8 cellular contexts compared by ENCODE assay signal in genomic region chr3:46065294-46065705, GRCh38. TPM values are rescaled to one million over a fixed set of nuclear protein-coding genes. Genes with fewer than 3 reads are reported as not detected.
DNase-seq lines count a peak whose midpoint lies in the region; ATAC-seq and TF ChIP-seq lines count a peak whose summit lies in the region.

No MANE protein-coding gene starts in this region.

- H3K4me3 Mint-ChIP-seq in activated naive CD8-positive, alpha-beta T cell treated with anti-CD3 and anti-CD28 coated beads, Interleukin-2, amount 50 U/mL, for 24 hours, result no peak overlapping the region
- no peak overlapping the region for H3K4me3 Mint-ChIP-seq in neural progenitor cell

- no peaks in the 10 kb centered on the region for H3K36me3 ChIP-seq in neural progenitor cell

- no peak for TF ChIP-seq CTCF in neural progenitor cell (IDR thresholded peaks at IDR 0.05)

- H3K4me2 ChIP-seq in neural progenitor cell, result no peak overlapping the region

- peaks cover 41% of the 10 kb centered on the region for H3K27me3 Mint-ChIP-seq in activated naive CD8-positive, alpha-beta T cell treated with anti-CD3 and anti-CD28 coated beads, Interleukin-2, amount 50 U/mL, for 24 hours
- no peaks in the 10 kb centered on the region for H3K27me3 Mint-ChIP-seq in neural progenitor cell (ENCODE audit: insufficient read depth, low read depth)

- H3K36me3 Mint-ChIP-seq in activated naive CD8-positive, alpha-beta T cell treated with anti-CD3 and anti-CD28 coated beads, Interleukin-2, amount 50 U/mL, for 24 hours (ENCODE audit: low read depth), result peaks cover 2% of the 10 kb centered on the region
- no peaks in the 10 kb centered on the region for H3K36me3 Mint-ChIP-seq in neural progenitor cell

- H3K4me1 Mint-ChIP-seq in activated naive CD8-positive, alpha-beta T cell treated with anti-CD3 and anti-CD28 coated beads, Interleukin-2, amount 50 U/mL, for 24 hours, result peaks cover 66% of the 10 kb centered on the region
- H3K4me1 Mint-ChIP-seq in neural progenitor cell, result peaks cover 6% of the 10 kb centered on the region

- H3K4me1 ChIP-seq in neural progenitor cell, result no peaks in the 10 kb centered on the region

- no peak overlapping the region for H3K9ac ChIP-seq in neural progenitor cell

- no peak overlapping the region for H3K27ac ChIP-seq in neural progenitor cell

- no peaks in the 10 kb centered on the region for H4K20me1 ChIP-seq in neural progenitor cell (ENCODE audit: low read depth)

- ATAC-seq in HG02885 (IDR thresholded peaks at IDR 0.05; ENCODE audit: poor library complexity, unreplicated experiment), result peak; percentile 71
- peak; percentile 97 for ATAC-seq in activated naive CD8-positive, alpha-beta T cell treated with anti-CD3 and anti-CD28 coated beads, Interleukin-2, amount 50 U/mL, for 24 hours
- ATAC-seq in GM18873 (IDR thresholded peaks at IDR 0.05; ENCODE audit: low FRiP score, unreplicated experiment), result no peak

- DNase-seq in CD1c-positive myeloid dendritic cell (ENCODE audit: extremely low spot score), result peak; percentile 28
- DNase-seq in T follicular helper cell (ENCODE audit: low read depth), result peak; percentile 73
- DNase-seq in activated naive CD8-positive, alpha-beta T cell treated with anti-CD3 and anti-CD28 coated beads, Interleukin-2, amount 50 U/mL, for 24 hours, result peak; percentile 71
- peak; percentile 86 for DNase-seq in stimulated activated CD4-positive, alpha-beta T cell treated with anti-CD3 and anti-CD28 coated beads, Interleukin-15, amount 100 ng/mL, for 24 hours
- DNase-seq in neural progenitor cell (ENCODE audit: low spot score), result no peak
- DNase-seq in GM03348 (ENCODE audit: low spot score), result no peak

- H3K9me3 Mint-ChIP-seq in activated naive CD8-positive, alpha-beta T cell treated with anti-CD3 and anti-CD28 coated beads, Interleukin-2, amount 50 U/mL, for 24 hours, result no peaks in the 10 kb centered on the region
- no peaks in the 10 kb centered on the region for H3K9me3 Mint-ChIP-seq in neural progenitor cell

- no peak overlapping the region for H2AFZ ChIP-seq in neural progenitor cell (replicated peaks)

- H3K4me3 ChIP-seq in neural progenitor cell, result no peak overlapping the region

- H3K27ac Mint-ChIP-seq in activated naive CD8-positive, alpha-beta T cell treated with anti-CD3 and anti-CD28 coated beads, Interleukin-2, amount 50 U/mL, for 24 hours, result peak overlapping the region; percentile 45
- no peak overlapping the region for H3K27ac Mint-ChIP-seq in neural progenitor cell

- peaks cover 5% of the 10 kb centered on the region for H3K27me3 ChIP-seq in neural progenitor cell

- H3K79me2 ChIP-seq in neural progenitor cell (ENCODE audit: low read depth), result no peaks in the 10 kb centered on the region

- H3K9me3 ChIP-seq in neural progenitor cell (ENCODE audit: low read depth), result no peaks in the 10 kb centered on the region

- no peaks in the 10 kb centered on the region for H3F3A ChIP-seq in neural progenitor cell (ENCODE audit: low read depth)

RNA-seq across cellular contexts. Expression of gene XCR1, which starts 38.0 kb away (rescaled TPM):
- total RNA-seq in neural progenitor cell (ENCODE audit: low replicate concordance), result not detected in 2 replicates

Comparison
In these comparisons a context has a peak if more than half of its experiments do, and no peak if none do; other contexts are left out.
1. DNase-seq: peak in CD1c-positive myeloid dendritic cell (single experiment), T follicular helper cell (single experiment), activated naive CD8-positive, alpha-beta T cell treated with anti-CD3 and anti-CD28 coated beads, Interleukin-2, amount 50 U/mL, for 24 hours (single experiment) and stimulated activated CD4-positive, alpha-beta T cell treated with anti-CD3 and anti-CD28 coated beads, Interleukin-15, amount 100 ng/mL, for 24 hours (single experiment); none in neural progenitor cell (single experiment) and GM03348 (single experiment).